29 cellular contexts compared by ENCODE assay signal in genomic region chr10:107434201-107434600, GRCh38.
"Had no signal": no experiment of that assay in that cellular context is flagged by ENCODE, and none has a peak within 500 bp of the region (broad histone marks: within the 10 kb centered on the region; RNA-seq: fewer than 3 reads in every experiment).

No MANE protein-coding gene starts in this region.

- H3K4me1 ChIP-seq: breast epithelium, parathyroid adenoma, psoas muscle, stomach, tibial artery, upper lobe of right lung had no signal

- H3K4me3 ChIP-seq: breast epithelium, psoas muscle, stomach, tibial artery, upper lobe of right lung had no signal

- H3K9ac ChIP-seq: parathyroid adenoma had no signal

- H3K27ac ChIP-seq: breast epithelium, parathyroid adenoma, psoas muscle, stomach, tibial artery, upper lobe of right lung, VCaP had no signal

- H3K79me2 ChIP-seq: parathyroid adenoma had no signal

- H3K36me3 ChIP-seq: breast epithelium, stomach, tibial artery, upper lobe of right lung had no signal

- ATAC-seq: activated naive CD8-positive, alpha-beta T cell treated with anti-CD3 and anti-CD28 coated beads, Interleukin-2, amount 50 U/mL, for 24 hours; activated T-cell treated with anti-CD3 and anti-CD28 coated beads, Interleukin-2, amount 50 U/mL, for 4 hours; activated T-helper 17 cell treated with anti-CD3 and anti-CD28 coated beads, Interleukin-2, amount 50 U/mL, for 72 hours; esophagus mucosa; left colon; naive thymus-derived CD4-positive, alpha-beta T cell; psoas muscle; upper lobe of right lung had no signal

- H2AFZ ChIP-seq: parathyroid adenoma had no signal

- H3K27me3 ChIP-seq: breast epithelium, stomach, tibial artery, upper lobe of right lung had no signal

- H3K9me3 ChIP-seq: breast epithelium, psoas muscle, stomach, tibial artery, upper lobe of right lung had no signal

- DNase-seq: activated CD4-positive, alpha-beta memory T cell treated with anti-CD3 and anti-CD28 coated beads for 36 hours; activated CD4-positive, alpha-beta T cell treated with anti-CD3 and anti-CD28 coated beads for 48 hours; activated gamma-delta T cell treated with Interleukin-2 at 50 U/mL for 16 hours; activated naive CD8-positive, alpha-beta T cell treated with anti-CD3 and anti-CD28 coated beads, Interleukin-2, amount 50 U/mL, for 24 hours; activated T-cell treated with anti-CD3 and anti-CD28 coated beads, Interleukin-2, amount 50 U/mL, for 4 hours; amygdala; central memory CD4-positive, alpha-beta T cell; endodermal cell; foreskin fibroblast; hypothalamus; immature natural killer cell; kidney; left colon; midbrain; naive thymus-derived CD4-positive, alpha-beta T cell; occipital lobe; psoas muscle; stimulated activated CD4-positive, alpha-beta T cell treated with anti-CD3 and anti-CD28 coated beads, Interleukin-15, amount 100 ng/mL, for 24 hours; stimulated activated CD4-positive, alpha-beta T cell treated with anti-CD3 and anti-CD28 coated beads, Interleukin-2, amount 100 ng/mL, for 24 hours; stimulated activated naive B cell treated with anti-CD40 and anti-IgM and Interleukin-4, amounts not matched to agents 10 μg/mL and 1 μg/mL and 100 μg/mL, for 72 hours; stomach; T-helper 9 cell; tibial artery; upper lobe of right lung had no signal
